26 cellular contexts compared by ENCODE assay signal in genomic region chr9:75878461-75878860, GRCh38.
"Had no signal": no experiment of that assay in that cellular context is flagged by ENCODE, and none has a peak within 500 bp of the region (broad histone marks: within the 10 kb centered on the region; RNA-seq: fewer than 3 reads in every experiment).

No MANE protein-coding gene starts in this region.

- H3K27ac Mint-ChIP-seq: mesothelial cell of epicardium; natural killer cell treated with Interleukin-12 subunit alpha and Interleukin-12 subunit beta and Interleukin-15 and Interleukin-18, amount 100 ng/mL, for 72 hours; progenitor cell of endocrine pancreas; stimulated activated naive B cell treated with anti-CD40 and anti-IgM and Interleukin-4, amounts not matched to agents 10 μg/mL and 1 μg/mL and 100 μg/mL, for 72 hours; stimulated activated naive CD8-positive, alpha-beta T cell treated with anti-CD3 and anti-CD28 coated beads, Interleukin-15, amount 100 ng/mL, for 72 hours had no signal

- H3K27me3 Mint-ChIP-seq: stimulated activated naive CD8-positive, alpha-beta T cell treated with anti-CD3 and anti-CD28 coated beads, Interleukin-15, amount 100 ng/mL, for 72 hours had no signal

- H3K27me3 ChIP-seq: hepatocyte, neutrophil, right lobe of liver, suprapubic skin, transverse colon, upper lobe of right lung, uterus had no signal

- H3K4me3 Mint-ChIP-seq: mesothelial cell of epicardium; naive B cell; natural killer cell treated with Interleukin-12 subunit alpha and Interleukin-12 subunit beta and Interleukin-15 and Interleukin-18, amount 100 ng/mL, for 72 hours; neural crest cell; stimulated activated naive B cell treated with anti-CD40 and anti-IgM and Interleukin-4, amounts not matched to agents 10 μg/mL and 1 μg/mL and 100 μg/mL, for 72 hours; stimulated activated naive CD8-positive, alpha-beta T cell treated with anti-CD3 and anti-CD28 coated beads, Interleukin-15, amount 100 ng/mL, for 72 hours had no signal

- H3K4me3 ChIP-seq: dorsolateral prefrontal cortex, hepatocyte, lung, mucosa of descending colon, right lobe of liver, suprapubic skin, transverse colon, upper lobe of right lung, uterus had no signal

- H3K4me1 ChIP-seq: parathyroid adenoma, right lobe of liver, suprapubic skin, transverse colon, upper lobe of right lung, uterus had no signal

- DNase-seq: dorsolateral prefrontal cortex; effector CD4-positive, alpha-beta T cell; head of caudate nucleus; kidney; mesenchymal stem cell; mucosa of descending colon; naive B cell; right lobe of liver; small intestine; stimulated activated CD4-positive, alpha-beta T cell treated with anti-CD3 and anti-CD28 coated beads, Interleukin-15, amount 100 ng/mL, for 24 hours; stimulated activated CD4-positive, alpha-beta T cell treated with anti-CD3 and anti-CD28 coated beads, Interleukin-2, amount 100 ng/mL, for 48 hours; stimulated activated naive B cell treated with anti-CD40 and anti-IgM and Interleukin-4, amounts not matched to agents 10 μg/mL and 1 μg/mL and 100 μg/mL, for 72 hours; stimulated activated naive CD8-positive, alpha-beta T cell treated with anti-CD3 and anti-CD28 coated beads, Interleukin-15, amount 100 ng/mL, for 72 hours; transverse colon; upper lobe of right lung; uterus had no signal

- H3K9me3 Mint-ChIP-seq: mesothelial cell of epicardium; natural killer cell treated with Interleukin-12 subunit alpha and Interleukin-12 subunit beta and Interleukin-15 and Interleukin-18, amount 100 ng/mL, for 72 hours; stimulated activated naive B cell treated with anti-CD40 and anti-IgM and Interleukin-4, amounts not matched to agents 10 μg/mL and 1 μg/mL and 100 μg/mL, for 72 hours; stimulated activated naive CD8-positive, alpha-beta T cell treated with anti-CD3 and anti-CD28 coated beads, Interleukin-15, amount 100 ng/mL, for 72 hours had no signal

- H3K4me1 Mint-ChIP-seq: naive B cell; stimulated activated naive B cell treated with anti-CD40 and anti-IgM and Interleukin-4, amounts not matched to agents 10 μg/mL and 1 μg/mL and 100 μg/mL, for 72 hours; stimulated activated naive CD8-positive, alpha-beta T cell treated with anti-CD3 and anti-CD28 coated beads, Interleukin-15, amount 100 ng/mL, for 72 hours had no signal

- H3K9ac ChIP-seq: parathyroid adenoma had no signal

- H3K36me3 Mint-ChIP-seq: mesothelial cell of epicardium; naive B cell; natural killer cell treated with Interleukin-12 subunit alpha and Interleukin-12 subunit beta and Interleukin-15 and Interleukin-18, amount 100 ng/mL, for 72 hours; stimulated activated naive B cell treated with anti-CD40 and anti-IgM and Interleukin-4, amounts not matched to agents 10 μg/mL and 1 μg/mL and 100 μg/mL, for 72 hours had no signal

- ATAC-seq: left lobe of liver; mucosa of descending colon; natural killer cell treated with Interleukin-12 subunit alpha and Interleukin-12 subunit beta and Interleukin-15 and Interleukin-18, amount 100 ng/mL, for 72 hours; right lobe of liver; stimulated activated naive B cell treated with anti-CD40 and anti-IgM and Interleukin-4, amounts not matched to agents 10 μg/mL and 1 μg/mL and 100 μg/mL, for 72 hours; stimulated activated naive CD8-positive, alpha-beta T cell treated with anti-CD3 and anti-CD28 coated beads, Interleukin-15, amount 100 ng/mL, for 72 hours; upper lobe of right lung had no signal

- H3K27ac ChIP-seq: dorsolateral prefrontal cortex, hepatocyte, neutrophil, parathyroid adenoma, right lobe of liver, suprapubic skin, transverse colon, upper lobe of right lung, uterus had no signal

- H3K9me3 ChIP-seq: mucosa of descending colon, neutrophil, right lobe of liver, suprapubic skin, transverse colon, upper lobe of right lung, uterus had no signal

- H3K4me2 ChIP-seq: hepatocyte had no signal

- H3K36me3 ChIP-seq: neutrophil, right lobe of liver, suprapubic skin, transverse colon, upper lobe of right lung, uterus had no signal
